1 cellular context compared by ENCODE assay signal in the genomic region with DNA sequence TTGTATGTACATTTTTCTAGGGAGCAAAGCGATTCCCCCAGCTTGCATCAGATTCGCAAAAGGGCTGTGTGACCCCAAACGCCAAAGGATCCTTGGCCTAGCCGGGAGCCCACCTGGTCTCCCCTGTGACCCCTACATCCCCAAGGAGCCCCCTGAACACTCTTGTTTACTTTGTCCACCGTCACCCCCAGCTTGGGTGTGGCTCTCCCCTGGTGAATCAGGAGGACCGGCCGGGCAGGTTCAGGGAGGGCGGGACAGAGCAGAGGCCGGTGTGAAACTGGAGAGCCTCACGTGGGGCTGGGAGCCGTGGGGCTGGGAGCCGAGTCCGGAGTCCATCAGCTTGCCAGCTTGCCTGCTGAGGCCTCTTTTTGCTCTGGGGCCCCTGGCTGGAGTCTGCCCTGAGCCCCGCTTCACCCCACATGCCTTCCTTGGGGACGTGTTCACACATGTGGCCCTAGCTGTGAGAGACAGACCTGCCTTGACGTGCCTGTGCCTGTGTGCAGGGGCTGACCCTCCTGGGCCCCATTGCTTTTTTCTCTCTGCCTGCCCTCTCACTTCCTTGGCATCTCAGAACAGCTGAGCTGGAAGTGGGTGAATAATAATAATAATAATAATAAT.
TF ChIP-seq lines count a peak whose summit lies in the region.

No MANE protein-coding gene starts in this region.

TF ChIP-seq in endothelial cell of umbilical vein, 7 proteins besides CTCF, POLR2A, EP300 and RAD21:
- no peak for TF ChIP-seq GATA2 (IDR thresholded peaks at IDR 0.05; ENCODE audit: insufficient read depth, insufficient read length, low read depth, low read length)
- TF ChIP-seq, protein P1, sequence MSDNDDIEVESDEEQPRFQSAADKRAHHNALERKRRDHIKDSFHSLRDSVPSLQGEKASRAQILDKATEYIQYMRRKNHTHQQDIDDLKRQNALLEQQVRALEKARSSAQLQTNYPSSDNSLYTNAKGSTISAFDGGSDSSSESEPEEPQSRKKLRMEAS (IDR thresholded peaks at IDR 0.05; ENCODE audit: insufficient read depth, insufficient read length): no peak
- no peak for TF ChIP-seq FOS (IDR thresholded peaks at IDR 0.05; ENCODE audit: borderline replicate concordance, insufficient read depth, low read length)
- TF ChIP-seq JUN (IDR thresholded peaks at IDR 0.05; ENCODE audit: borderline replicate concordance, insufficient read depth, insufficient read length, low read depth): no peak
- TF ChIP-seq POLR2AphosphoS5 (IDR thresholded peaks at IDR 0.05; ENCODE audit: insufficient read depth, low read depth, low read length): peak; percentile 50
- TF ChIP-seq EZH2 (IDR thresholded peaks at IDR 0.05; ENCODE audit: borderline replicate concordance, low read depth, low read length, severe bottlenecking): no peak
